In genomic region chr14:69321601-69322330, GRCh38 we compare ENCODE assay signal across 24 cellular contexts.
DNase-seq lines count a peak whose midpoint lies in the region; ATAC-seq and TF ChIP-seq lines count a peak whose summit lies in the region.
"Had no signal": no experiment of that assay in that cellular context is flagged by ENCODE, and none has a peak within 500 bp of the region (broad histone marks: within the 10 kb centered on the region; RNA-seq: fewer than 3 reads in every experiment).

No MANE protein-coding gene starts in this region.

- H3K27ac Mint-ChIP-seq in neural crest cell (ENCODE audit: unreplicated experiment) = peak overlapping the region; percentile 75
- H3K27ac Mint-ChIP-seq: activated CD8-positive, alpha-beta T cell treated with anti-CD3 and anti-CD28 coated beads for 36 hours; activated T-helper 1 cell treated with anti-CD3 and anti-CD28 coated beads, Interleukin-12 subunit alpha, Interleukin-12 subunit beta, Interleukin-2, Interleukin-4 antibody, amounts not matched to agents 30 ng/mL and 10 ng/mL and 1 ng/mL, durations not matched to agents 14 hours and 24 hours and 36 hours had no signal

- H3K9me3 ChIP-seq in mucosa of descending colon (no peaks in the 10 kb centered on the region), Karpas-422 (ENCODE audit: low read length) (no peaks in the 10 kb centered on the region)
- H3K9me3 ChIP-seq: A549, esophagus muscularis mucosa, heart left ventricle, ovary, SJSA1 had no signal

- no peak overlapping the region for H2AFZ ChIP-seq in Karpas-422 (ENCODE audit: low read length)

- H3K36me3 Mint-ChIP-seq in neural crest cell (ENCODE audit: low read depth) = no peaks in the 10 kb centered on the region

- H3K4me2 ChIP-seq in Karpas-422 (ENCODE audit: low read depth, low read length, poor library complexity, severe bottlenecking) = no peak overlapping the region
- H3K4me2 ChIP-seq: A549 had no signal

- TF ChIP-seq CTCF in fibroblast of mammary gland (conservative IDR thresholded peaks at IDR 0.05; ENCODE audit: control insufficient read depth, insufficient read depth, low read depth, low read length) (no peak), neural crest cell (conservative IDR thresholded peaks at IDR 0.05) (no peak), mucosa of descending colon (IDR thresholded peaks at IDR 0.05) (no peak)

- no peaks in the 10 kb centered on the region for H4K20me1 ChIP-seq in Karpas-422 (ENCODE audit: insufficient read depth, low read depth, low read length)

- H3K9ac ChIP-seq in Karpas-422 (ENCODE audit: low read length) = no peak overlapping the region

- H3K79me2 ChIP-seq in Karpas-422 (ENCODE audit: low read length) = no peaks in the 10 kb centered on the region

- no peaks in the 10 kb centered on the region for H3K9me3 Mint-ChIP-seq in neural crest cell
- H3K9me3 Mint-ChIP-seq: activated CD8-positive, alpha-beta T cell treated with anti-CD3 and anti-CD28 coated beads for 36 hours; activated T-helper 1 cell treated with anti-CD3 and anti-CD28 coated beads, Interleukin-12 subunit alpha, Interleukin-12 subunit beta, Interleukin-2, Interleukin-4 antibody, amounts not matched to agents 30 ng/mL and 10 ng/mL and 1 ng/mL, durations not matched to agents 14 hours and 24 hours and 36 hours had no signal

- H3K4me3 Mint-ChIP-seq in neural crest cell = no peak overlapping the region
- H3K4me3 Mint-ChIP-seq: activated CD8-positive, alpha-beta T cell treated with anti-CD3 and anti-CD28 coated beads for 36 hours; activated T-helper 1 cell treated with anti-CD3 and anti-CD28 coated beads, Interleukin-12 subunit alpha, Interleukin-12 subunit beta, Interleukin-2, Interleukin-4 antibody, amounts not matched to agents 30 ng/mL and 10 ng/mL and 1 ng/mL, durations not matched to agents 14 hours and 24 hours and 36 hours had no signal

- no peak overlapping the region for H3K4me3 ChIP-seq in fibroblast of mammary gland (ENCODE audit: control insufficient read depth, low read depth, low read length)
- no peak overlapping the region for H3K4me3 ChIP-seq in mucosa of descending colon
- H3K4me3 ChIP-seq in Karpas-422 (ENCODE audit: low read length) = no peak overlapping the region
- H3K4me3 ChIP-seq: A549, esophagus muscularis mucosa, heart left ventricle, ovary, SJSA1 had no signal

- intact Hi-C loops in cardiac septum (cut with DNase I) = no loop called here
- intact Hi-C loops in left ventricle myocardium superior (cut with micrococcal nuclease) = no loop called here
- intact Hi-C loops in mucosa of descending colon (cut with DNase I, micrococcal nuclease) = no loop called here

- no peak overlapping the region for H3K27ac ChIP-seq in Karpas-422 (ENCODE audit: low read length)
- H3K27ac ChIP-seq: A549, C4-2B, esophagus muscularis mucosa, heart left ventricle, ovary, SJSA1, WERI-Rb-1 had no signal

- H3K36me3 ChIP-seq in mucosa of descending colon (ENCODE audit: low read depth) (no peaks in the 10 kb centered on the region), Karpas-422 (ENCODE audit: insufficient read depth, low read length) (no peaks in the 10 kb centered on the region)
- H3K36me3 ChIP-seq: ovary, SJSA1, WERI-Rb-1 had no signal

- no peaks in the 10 kb centered on the region for H3K27me3 ChIP-seq in Karpas-422 (ENCODE audit: low read length)
- H3K27me3 ChIP-seq: esophagus muscularis mucosa, heart left ventricle, ovary, SJSA1 had no signal

- H3K4me1 ChIP-seq in mucosa of descending colon (ENCODE audit: low read depth) = no peaks in the 10 kb centered on the region
- H3K4me1 ChIP-seq in Karpas-422 (ENCODE audit: low read length) = peaks cover 11% of the 10 kb centered on the region

- no peak for ATAC-seq in left ventricle myocardium superior
- ATAC-seq in mucosa of descending colon = no peak
- ATAC-seq: A549; activated CD8-positive, alpha-beta T cell treated with anti-CD3 and anti-CD28 coated beads for 36 hours; heart left ventricle; stimulated activated naive CD8-positive, alpha-beta T cell treated with anti-CD3 and anti-CD28 coated beads, Interleukin-15, Interleukin-2, amounts not matched to agents 100 U/mL and 50 U/mL, for 24 hours had no signal

- H3K9me2 ChIP-seq in Karpas-422 (replicated peaks; ENCODE audit: insufficient read depth, low read length) = no peaks in the 10 kb centered on the region

- peaks cover 7% of the 10 kb centered on the region for H3K4me1 Mint-ChIP-seq in neural crest cell

- peak; percentile 62 for DNase-seq in cardiac septum (ENCODE audit: low spot score)
- DNase-seq in left ventricle myocardium superior = no peak
- peak; percentile 56 for DNase-seq in fibroblast of mammary gland (ENCODE audit: low read depth)
- no peak for DNase-seq in neural crest cell (ENCODE audit: low read depth, low spot score)
- DNase-seq in mucosa of descending colon = no peak
- DNase-seq in H4 (ENCODE audit: low spot score) = no peak
- DNase-seq in Karpas-422 = no peak
- no peak for DNase-seq in NCI-H1105 (lab: John Stamatoyannopoulos, UW)
- DNase-seq: activated CD8-positive, alpha-beta T cell treated with anti-CD3 and anti-CD28 coated beads for 36 hours; GDM1; NCI-H1417; NCI-H774; stimulated activated CD4-positive, alpha-beta T cell treated with anti-CD3 and anti-CD28 coated beads, Interleukin-2, amount 100 ng/mL, for 24 hours; stimulated activated naive CD8-positive, alpha-beta T cell treated with anti-CD3 and anti-CD28 coated beads, Interleukin-15, Interleukin-2, amounts not matched to agents 100 U/mL and 50 U/mL, for 24 hours; T-helper 2 cell; trophoblast cell; WERI-Rb-1 had no signal

- H3K27me3 Mint-ChIP-seq in neural crest cell (ENCODE audit: low read depth) = no peaks in the 10 kb centered on the region
- H3K27me3 Mint-ChIP-seq: activated CD8-positive, alpha-beta T cell treated with anti-CD3 and anti-CD28 coated beads for 36 hours had no signal

Comparison
In these comparisons a context has a peak if more than half of its experiments do, and no peak if none do; other contexts are left out.
1. DNase-seq: peak in cardiac septum (single experiment) and fibroblast of mammary gland (single experiment); none in left ventricle myocardium superior (single experiment), neural crest cell (single experiment), mucosa of descending colon (0 of 3), H4 (single experiment), Karpas-422 (single experiment) and NCI-H1105 (single experiment).